ENCODE assay signal across 25 cellular contexts in genomic region chr1:225863167-225863566, GRCh38. TPM values are rescaled to one million over a fixed set of nuclear protein-coding genes. Genes with fewer than 3 reads are reported as not detected.
DNase-seq lines count a peak whose midpoint lies in the region; ATAC-seq and TF ChIP-seq lines count a peak whose summit lies in the region.
"Had no signal": no experiment of that assay in that cellular context is flagged by ENCODE, and none has a peak within 500 bp of the region (broad histone marks: within the 10 kb centered on the region; RNA-seq: fewer than 3 reads in every experiment).

No MANE protein-coding gene starts in this region.

- in situ Hi-C loops in mammary epithelial cell (cut with MboI; ENCODE audit: low sequenced_read_pairs in 2 of 2) = no loop called here

- H2AFZ ChIP-seq in mammary epithelial cell (ENCODE audit: low read depth, low read length) = no peak overlapping the region
- no peak overlapping the region for H2AFZ ChIP-seq in OCI-LY7 (ENCODE audit: low read length)

- H3K79me2 ChIP-seq in mammary epithelial cell (ENCODE audit: insufficient read depth, low read length) = no peaks in the 10 kb centered on the region
- no peaks in the 10 kb centered on the region for H3K79me2 ChIP-seq in OCI-LY7 (ENCODE audit: insufficient read depth, low read depth, low read length)

- H3K36me3 ChIP-seq in mammary epithelial cell (ENCODE audit: insufficient read depth, low read length) (peaks cover 9% of the 10 kb centered on the region), muscle layer of colon (ENCODE audit: insufficient read depth, low read length) (peaks cover 73% of the 10 kb centered on the region), left lung (peaks cover 0 to 95% of the 10 kb centered on the region in 2 donors), OCI-LY7 (ENCODE audit: insufficient read depth, low read length) (peaks cover 48% of the 10 kb centered on the region)

- peaks cover 41% of the 10 kb centered on the region for H3K36me3 Mint-ChIP-seq in MCF 10A (ENCODE audit: insufficient read depth, unreplicated experiment)

- H3K4me1 Mint-ChIP-seq in MCF 10A (ENCODE audit: insufficient read depth, unreplicated experiment) = no peaks in the 10 kb centered on the region

- POLR2A ChIA-PET in MCF 10A (lab: Yijun Ruan, JAX) = no interaction called here
- POLR2A ChIA-PET in OCI-LY7 (lab: Charles Lee) = interaction anchor here (0.6 kb wide), 1 partner anchor 438 kb away, joined by 3 read pairs; no protein-coding TSS in a partner anchor

- TF ChIP-seq CTCF in MCF 10A (IDR thresholded peaks at IDR 0.05; ENCODE audit: unreplicated experiment) (no peak), mammary epithelial cell (conservative IDR thresholded peaks at IDR 0.05 in 1 of 2, IDR thresholded peaks at IDR 0.05 in 1 of 2; ENCODE audit: extremely low read depth in 1 of 2, insufficient read depth in 1 of 2, low read depth in 1 of 2, low read length in 2 of 2) (no peak), left lung (IDR thresholded peaks at IDR 0.05) (no peak), OCI-LY7 (conservative IDR thresholded peaks at IDR 0.05; ENCODE audit: low read length) (no peak)

- no peaks in the 10 kb centered on the region for H3K27me3 Mint-ChIP-seq in MCF 10A (ENCODE audit: insufficient read depth, unreplicated experiment)
- H3K27me3 Mint-ChIP-seq: central memory CD8-positive, alpha-beta T cell; naive thymus-derived CD8-positive, alpha-beta T cell; stimulated activated naive CD8-positive, alpha-beta T cell treated with anti-CD3 and anti-CD28 coated beads, Interleukin-15, amount 100 ng/mL, for 72 hours had no signal

- H3K9me3 Mint-ChIP-seq in MCF 10A (ENCODE audit: unreplicated experiment) = no peaks in the 10 kb centered on the region
- H3K9me3 Mint-ChIP-seq: central memory CD8-positive, alpha-beta T cell; naive thymus-derived CD8-positive, alpha-beta T cell; stimulated activated naive CD8-positive, alpha-beta T cell treated with anti-CD3 and anti-CD28 coated beads, Interleukin-15, amount 100 ng/mL, for 72 hours had no signal

- BruUV-seq in MCF 10A (replicated peaks; lab: Mats Ljungman, UMichigan) (no TSS peak), mammary epithelial cell (replicated peaks; lab: Mats Ljungman, UMichigan) (no TSS peak), OCI-LY7 (replicated peaks; lab: Mats Ljungman, UMichigan) (no TSS peak)

- H3K4me1 ChIP-seq in mammary epithelial cell (ENCODE audit: insufficient read depth, low read length) (no peaks in the 10 kb centered on the region), muscle layer of colon (ENCODE audit: insufficient read depth, low read length) (peaks cover 9% of the 10 kb centered on the region), left lung (peaks cover 7 to 11% of the 10 kb centered on the region in 2 donors), OCI-LY7 (ENCODE audit: insufficient read depth, low read length, poor library complexity, severe bottlenecking) (no peaks in the 10 kb centered on the region)
- H3K4me1 ChIP-seq: right atrium auricular region had no signal

- H3K27ac Mint-ChIP-seq in MCF 10A (ENCODE audit: low read depth, unreplicated experiment) = no peak overlapping the region

- WGBS in mammary epithelial cell (ENCODE audit: low coverage, missing lambda C conversion rate) = 92% methylated on average over 5 of the region's 5 CpGs

- H3K9ac ChIP-seq in mammary epithelial cell (ENCODE audit: insufficient read depth, low read length) (no peak overlapping the region), muscle layer of colon (ENCODE audit: low read length) (no peak overlapping the region)

- no peaks in the 10 kb centered on the region for H4K20me1 ChIP-seq in mammary epithelial cell (ENCODE audit: insufficient read depth, low read length)
- H4K20me1 ChIP-seq in OCI-LY7 (ENCODE audit: insufficient read depth, low read length) = no peaks in the 10 kb centered on the region

- dilution Hi-C loops in mammary epithelial cell (cut with HindIII; ENCODE audit: low sequenced_read_pairs) = loop anchor here (10.0 kb wide), 1 partner anchor 122 kb away; no protein-coding TSS in a partner anchor

- H3K4me3 ChIP-seq in mammary epithelial cell (replicated peaks in 1 of 3; ENCODE audit: insufficient read depth in 1 of 3, low read depth in 2 of 3, low read length in 3 of 3) (no peak overlapping the region), muscle layer of colon (ENCODE audit: low read depth in 1 of 2, low read length in 2 of 2) (no peak overlapping the region), left lung (no peak overlapping the region), OCI-LY7 (ENCODE audit: low read depth, low read length, poor library complexity, severe bottlenecking) (no peak overlapping the region)
- H3K4me3 ChIP-seq: HAP-1, K562, right atrium auricular region, upper lobe of left lung had no signal

- ATAC-seq in left lung = no peak
- no peak for ATAC-seq in HG02798 (IDR thresholded peaks at IDR 0.05; ENCODE audit: poor library complexity, unreplicated experiment)
- ATAC-seq: K562; left cardiac atrium; naive thymus-derived CD8-positive, alpha-beta T cell; stimulated activated naive CD8-positive, alpha-beta T cell treated with anti-CD3 and anti-CD28 coated beads, Interleukin-15, amount 100 ng/mL, for 72 hours had no signal

- H3K27me3 ChIP-seq in mammary epithelial cell (ENCODE audit: insufficient read depth, low read length) (no peaks in the 10 kb centered on the region), muscle layer of colon (ENCODE audit: control insufficient read depth in 1 of 2, insufficient read depth in 2 of 2, low read length in 2 of 2) (no peaks in the 10 kb centered on the region), left lung (no peaks in the 10 kb centered on the region)
- H3K27me3 ChIP-seq: right atrium auricular region, upper lobe of left lung had no signal

- H3K27ac ChIP-seq in mammary epithelial cell (ENCODE audit: insufficient read depth, low read depth, low read length) = no peak overlapping the region
- peak overlapping the region; percentile 32 for H3K27ac ChIP-seq in muscle layer of colon (ENCODE audit: low read depth, low read length)
- H3K27ac ChIP-seq in left lung = no peak overlapping the region
- H3K27ac ChIP-seq in OCI-LY7 (ENCODE audit: low read depth, low read length, poor library complexity, severe bottlenecking) = no peak overlapping the region
- H3K27ac ChIP-seq: C4-2B, right atrium auricular region, upper lobe of left lung had no signal

- no peaks in the 10 kb centered on the region for H3K9me3 ChIP-seq in mammary epithelial cell (replicated peaks; ENCODE audit: insufficient read depth, low read length)
- H3K9me3 ChIP-seq in muscle layer of colon (ENCODE audit: low read length) = no peaks in the 10 kb centered on the region
- no peaks in the 10 kb centered on the region for H3K9me3 ChIP-seq in left lung
- H3K9me3 ChIP-seq in OCI-LY7 (ENCODE audit: low read length) = no peaks in the 10 kb centered on the region
- H3K9me3 ChIP-seq: HAP-1, right atrium auricular region, upper lobe of left lung had no signal

- DNase-seq in MCF 10A (ENCODE audit: unreplicated experiment) (peak; percentile 73), mammary epithelial cell (no peak), astrocyte of the hippocampus (ENCODE audit: low read depth, low spot score) (peak; percentile 28), left lung (no peak), OCI-LY7 (ENCODE audit: low spot score) (no peak)
- no peak for DNase-seq in effector CD8-positive, alpha-beta T cell (lab: John Stamatoyannopoulos, UW)
- DNase-seq: activated CD4-positive, CD25-positive, alpha-beta regulatory T cell treated with anti-CD3 and anti-CD28 coated beads, Interleukin-2, amount 50 U/mL, for 72 hours; activated naive CD4-positive, alpha-beta T cell treated with Interleukin-2 at 50 U/mL for 16 hours; activated T-cell treated with anti-CD3 and anti-CD28 coated beads, Interleukin-2, amount 50 U/mL, for 1 hour; DMS 273 treated with DMSO at 0.1 percent for 48 hours; effector memory CD4-positive, alpha-beta T cell; left cardiac atrium; MV-4-11; NCI-H187 treated with DMSO at 0.1 percent for 48 hours; NCI-H748 treated with DMSO at 0.1 percent for 48 hours; stimulated activated naive CD8-positive, alpha-beta T cell treated with anti-CD3 and anti-CD28 coated beads, Interleukin-15, amount 100 ng/mL, for 72 hours; upper lobe of left lung had no signal

- H3K4me2 ChIP-seq in mammary epithelial cell (ENCODE audit: insufficient read depth, low read depth, low read length) = no peak overlapping the region
- no peak overlapping the region for H3K4me2 ChIP-seq in OCI-LY7 (ENCODE audit: low read length)

- no peaks in the 10 kb centered on the region for H3K9me2 ChIP-seq in OCI-LY7 (ENCODE audit: insufficient read depth, low read length)

- H3K4me3 Mint-ChIP-seq in MCF 10A (ENCODE audit: unreplicated experiment) = no peak overlapping the region
- H3K4me3 Mint-ChIP-seq: central memory CD8-positive, alpha-beta T cell; naive thymus-derived CD8-positive, alpha-beta T cell; stimulated activated naive CD8-positive, alpha-beta T cell treated with anti-CD3 and anti-CD28 coated beads, Interleukin-15, amount 100 ng/mL, for 72 hours had no signal

- CTCF ChIA-PET in MCF 10A (lab: Yijun Ruan, JAX) (interaction anchor here (0.7 to 1.5 kb wide), 3 partner anchors 124 to 389 kb away, joined by 3 to 5 read pairs (median 3); no protein-coding TSS in a partner anchor), mammary epithelial cell (lab: Charles Lee; ENCODE audit: low non-redundant PET) (no interaction called here), OCI-LY7 (lab: Charles Lee; ENCODE audit: unreplicated experiment) (no interaction called here)

- intact Hi-C loops in MCF 10A (cut with micrococcal nuclease) (no loop called here), mammary epithelial cell (cut with micrococcal nuclease) (no loop called here), left lung (cut with DNase I) (no loop called here), OCI-LY7 (cut with micrococcal nuclease; ENCODE audit: unreplicated experiment) (no loop called here)

RNA-seq across cellular contexts. Expression of gene TMEM63A, which starts 19.0 kb away (rescaled TPM):
- 52.1 and 71.2 TPM in 2 replicates for total RNA-seq in MCF 10A (2022)
- total RNA-seq in mammary epithelial cell = 10 to 100 TPM; 25.2 to 37.3 TPM
- 17.7 TPM for polyA plus RNA-seq in mammary epithelial cell
- polyA minus RNA-seq in mammary epithelial cell = 20.1 TPM
- total RNA-seq in left lung = 10 to 100 TPM; 77.4 to 98.5 TPM
- total RNA-seq in OCI-LY7 (2014; rRNA removed; shearing (Covaris generic)) = 20.9 and 21.0 TPM in 2 replicates
- 46.5 and 53.3 TPM in 2 replicates for total RNA-seq in OCI-LY7 (2022)

RNA-seq across cellular contexts. Expression of gene LEFTY1, which starts 25.8 kb away (rescaled TPM):
- total RNA-seq in MCF 10A (2022) (not detected in 2 replicates), mammary epithelial cell (not detected), left lung (under 1 TPM in 1 of 2 donors, not detected in 1; 0.61 TPM), OCI-LY7 (2022) (0.44 and 1.0 TPM in 2 replicates)
- not detected for polyA plus RNA-seq in mammary epithelial cell
- polyA minus RNA-seq in mammary epithelial cell = not detected
- total RNA-seq in OCI-LY7 (2014; rRNA removed; shearing (Covaris generic)) = 0.09 TPM in 1 of 2 replicates, not detected in the other
- total RNA-seq: naive thymus-derived CD8-positive, alpha-beta T cell had no signal

RNA-seq across cellular contexts. Expression of gene EPHX1, which starts 53.2 kb away (rescaled TPM):
- total RNA-seq in MCF 10A (2022) (25.0 and 35.8 TPM in 2 replicates), mammary epithelial cell (10 to 100 TPM; 22.8 to 32.8 TPM), left lung (100 to 1,000 TPM; 116 to 305 TPM), OCI-LY7 (2022) (0.89 and 1.3 TPM in 2 replicates)
- 17.6 TPM for polyA plus RNA-seq in mammary epithelial cell
- polyA minus RNA-seq in mammary epithelial cell = 15.2 TPM
- 0.41 and 0.44 TPM in 2 replicates for total RNA-seq in OCI-LY7 (2014; rRNA removed; shearing (Covaris generic))

Comparison
In these comparisons a context has a peak if more than half of its experiments do, and no peak if none do; other contexts are left out.
1. DNase-seq: peak in MCF 10A (single experiment) and astrocyte of the hippocampus (single experiment); none in mammary epithelial cell (single experiment), left lung (0 of 2), effector CD8-positive, alpha-beta T cell (single experiment) and OCI-LY7 (single experiment).
2. RNA of gene EPHX1, which starts 53.2 kb away (total RNA-seq): 116 to 305 TPM in left lung, 25.0 to 35.8 TPM in MCF 10A and 22.8 to 32.8 TPM in mammary epithelial cell; 0.41 to 1.3 TPM in OCI-LY7; every median in the first group is over 10 times any median in the second.